In the genomic region with DNA sequence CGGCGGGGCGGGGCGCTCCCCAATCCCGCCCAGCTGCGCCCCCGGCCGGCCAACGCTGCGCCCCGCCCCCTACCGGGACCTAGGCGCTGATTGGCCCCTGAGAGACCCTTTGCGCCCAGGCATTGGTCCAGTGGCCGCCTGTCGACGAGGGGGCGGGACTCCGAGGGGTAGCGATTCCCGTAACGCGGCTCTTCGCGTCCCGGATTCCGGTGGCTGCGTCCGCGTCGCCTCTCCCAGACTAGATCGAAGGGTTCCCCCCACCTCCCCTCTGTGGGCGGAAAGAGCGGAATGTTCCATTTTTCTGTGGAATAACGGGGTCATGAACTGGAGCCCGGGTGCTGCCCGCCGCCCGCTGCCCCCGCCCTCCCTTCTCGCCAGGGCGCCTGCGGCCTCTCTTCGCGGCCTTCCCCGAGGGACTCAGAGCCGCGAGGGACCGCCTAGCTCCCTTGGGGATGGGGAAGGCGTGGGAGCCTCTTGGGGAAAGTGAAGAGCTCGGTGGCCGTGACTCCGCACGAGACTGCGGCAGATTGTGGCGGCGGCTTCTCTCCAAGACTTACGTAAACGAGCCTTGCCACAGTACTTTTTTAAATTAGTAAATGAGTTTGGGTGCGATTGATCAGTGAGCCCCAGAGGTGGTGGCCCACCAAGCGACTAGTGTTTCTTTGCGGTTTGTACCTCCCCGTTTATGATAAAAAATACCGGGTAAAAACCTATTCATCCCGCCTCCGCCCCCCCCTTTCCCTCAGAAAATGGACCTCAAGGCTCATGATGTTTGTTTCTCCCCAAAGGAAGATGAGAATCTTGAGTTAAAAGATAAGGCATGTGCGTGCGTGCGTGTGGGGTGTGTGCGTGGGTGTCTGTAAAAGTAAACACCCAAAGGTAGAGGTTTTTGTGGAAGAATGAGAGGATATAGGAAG, we compare ENCODE assay signal across 8 cellular contexts. TPM values are rescaled to one million over a fixed set of nuclear protein-coding genes. Genes with fewer than 3 reads are reported as not detected.
DNase-seq lines count a peak whose midpoint lies in the region; ATAC-seq, FAIRE-seq and TF ChIP-seq lines count a peak whose summit lies in the region.

No MANE protein-coding gene starts in this region.

- H3K36me3 Mint-ChIP-seq in neural progenitor cell = peaks cover 1% of the 10 kb centered on the region

- H3K4me3 ChIP-seq in HCT116 (replicated peaks in 1 of 2; ENCODE audit: low read depth in 1 of 2, low read length in 2 of 2) (peak overlapping the region; percentile 79 to 80), MM.1S (ENCODE audit: low read length) (peak overlapping the region; percentile 81), neural progenitor cell (peak overlapping the region; percentile 90)

- H3K9ac ChIP-seq in HCT116 (ENCODE audit: low read length) (peak overlapping the region; percentile 85), MM.1S (ENCODE audit: low read length) (peak overlapping the region; percentile 90), neural progenitor cell (peak overlapping the region; percentile 48)

- peaks cover 20% of the 10 kb centered on the region for H3K4me1 Mint-ChIP-seq in neural progenitor cell

- CTCF ChIA-PET in HCT116 (lab: Charles Lee) = interaction anchor here (0.9 kb wide), 1 partner anchor 13 kb away, joined by 3 read pairs; no protein-coding TSS in a partner anchor

- H3K27ac ChIP-seq in HCT116 (ENCODE audit: low read depth, low read length) = peak overlapping the region; percentile 89
- peak overlapping the region; percentile 89 for H3K27ac ChIP-seq in MM.1S (ENCODE audit: low read length)
- H3K27ac ChIP-seq in foreskin keratinocyte = peak overlapping the region; percentile 96
- H3K27ac ChIP-seq in neural progenitor cell = peak overlapping the region; percentile 66

- H2AFZ ChIP-seq in HCT116 (ENCODE audit: low read depth, low read length, poor library complexity, severe bottlenecking) (peak overlapping the region; percentile 68), MM.1S (ENCODE audit: low read length) (peak overlapping the region; percentile 82), neural progenitor cell (replicated peaks) (peak overlapping the region; percentile 73)

- H3K4me2 ChIP-seq in HCT116 (ENCODE audit: low read length) (peak overlapping the region; percentile 94), MM.1S (ENCODE audit: low read depth, low read length) (peak overlapping the region; percentile 87), neural progenitor cell (peak overlapping the region; percentile 98)

- peak overlapping the region; percentile 90 for H3K4me3 Mint-ChIP-seq in neural progenitor cell

- TF ChIP-seq POLR2A in HCT116 (IDR thresholded peaks at IDR 0.05; ENCODE audit: borderline replicate concordance, extremely low read depth, insufficient read depth, insufficient read length) = peak; percentile 64

- ATAC-seq in HCT116 = peak; percentile 96
- peak; percentile 91 for ATAC-seq in foreskin keratinocyte

- peak; percentile 88 for DNase-seq in HCT116 (ENCODE audit: low read depth, low spot score)
- peak; percentile 96 for DNase-seq in MM.1S
- DNase-seq in SHP77 treated with DMSO at 0.1 percent for 48 hours (lab: John Stamatoyannopoulos, UW) = peak; percentile 92
- peak; percentile 91 for DNase-seq in activated gamma-delta T cell treated with anti-CD3 and anti-CD28 coated beads, Interleukin-2, amount 50 U/mL, for 16 hours (ENCODE audit: low read depth)
- DNase-seq in foreskin keratinocyte = peak; percentile 80 to 89
- peak; percentile 99 for DNase-seq in neural progenitor cell (ENCODE audit: low spot score)
- DNase-seq in stromal cell of bone marrow (ENCODE audit: low read depth) = peak; percentile 94

- TF ChIP-seq RAD21 in HCT116 (IDR thresholded peaks at IDR 0.05; ENCODE audit: low read depth) = no peak

- RAD21 ChIA-PET in HCT116 (lab: Charles Lee; ENCODE audit: low non-redundant PET in 1 of 2, low total read pairs in 2 of 2, uncharacterized antibody in 2 of 2, unreplicated experiment in 2 of 2) = interaction anchor here in 1 of 2 experiments (0.7 kb wide), 1 partner anchor 102 kb away, joined by 3 read pairs; no protein-coding TSS in a partner anchor

- BruUV-seq in HCT116 (replicated peaks; lab: Mats Ljungman, UMichigan) = TSS peak; percentile 77

- H3K79me2 ChIP-seq in HCT116 (ENCODE audit: insufficient read depth, low read length) (peaks cover 24% of the 10 kb centered on the region), MM.1S (ENCODE audit: low read length) (peaks cover 65% of the 10 kb centered on the region), neural progenitor cell (ENCODE audit: low read depth) (peaks cover 12% of the 10 kb centered on the region)

- intact Hi-C loops in HCT116 (cut with micrococcal nuclease) = loop anchor here (5.0 to 10.0 kb wide), 2 partner anchors 77 to 820 kb away; a partner anchor contains a TSS

- H3K27ac Mint-ChIP-seq in neural progenitor cell = peak overlapping the region; percentile 39

- FAIRE-seq in G401.6 (lab: Jason Lieb, UNC) = peak; percentile 55

- TF ChIP-seq CTCF in HCT116 (IDR thresholded peaks at IDR 0.05 in 2 of 3, conservative IDR thresholded peaks at IDR 0.05 in 1 of 3; ENCODE audit: borderline replicate concordance in 1 of 3, insufficient read depth in 1 of 3, low read depth in 2 of 3, low read length in 2 of 3) (no peak), MM.1S (IDR thresholded peaks at IDR 0.05; ENCODE audit: low read length) (0 out of 2 replicates have a peak, but pooled peaks have one; percentile 3), foreskin keratinocyte (conservative IDR thresholded peaks at IDR 0.05) (peak; percentile 50), neural progenitor cell (IDR thresholded peaks at IDR 0.05) (no peak)

- H3K9me3 Mint-ChIP-seq in neural progenitor cell = no peaks in the 10 kb centered on the region

- H3K36me3 ChIP-seq in HCT116 (ENCODE audit: control insufficient read depth in 1 of 2, insufficient read depth in 2 of 2, low read length in 2 of 2) = no peaks in the 10 kb centered on the region
- no peaks in the 10 kb centered on the region; the same call in 1 of the 2 replicates for H3K36me3 ChIP-seq in MM.1S (replicated peaks; ENCODE audit: insufficient read depth, low read length)
- no peaks in the 10 kb centered on the region for H3K36me3 ChIP-seq in neural progenitor cell

- H3K27me3 ChIP-seq in HCT116 (ENCODE audit: insufficient read depth, low read length) (no peaks in the 10 kb centered on the region), MM.1S (replicated peaks; ENCODE audit: insufficient read depth, low read length) (no peaks in the 10 kb centered on the region), foreskin keratinocyte (no peaks in the 10 kb centered on the region), neural progenitor cell (no peaks in the 10 kb centered on the region)

- H3K9me3 ChIP-seq in HCT116 (ENCODE audit: control insufficient read depth in 1 of 2, insufficient read depth in 1 of 2, low read depth in 1 of 2, low read length in 2 of 2) (no peaks in the 10 kb centered on the region), MM.1S (replicated peaks; ENCODE audit: insufficient read depth, low read length) (no peaks in the 10 kb centered on the region), neural progenitor cell (ENCODE audit: low read depth) (no peaks in the 10 kb centered on the region)

- H3K9me2 ChIP-seq in HCT116 (ENCODE audit: insufficient read depth) = no peaks in the 10 kb centered on the region
- H3K9me2 ChIP-seq in MM.1S (replicated peaks; ENCODE audit: insufficient read depth, low read length) = no peaks in the 10 kb centered on the region

- no peaks in the 10 kb centered on the region for H4K20me1 ChIP-seq in HCT116 (ENCODE audit: insufficient read depth)
- H4K20me1 ChIP-seq in MM.1S (ENCODE audit: insufficient read depth, low read length) = no peaks in the 10 kb centered on the region
- no peaks in the 10 kb centered on the region for H4K20me1 ChIP-seq in neural progenitor cell (ENCODE audit: low read depth)

- POLR2A ChIA-PET in HCT116 (lab: Charles Lee) = interaction anchor here (0.6 kb wide), 1 partner anchor 9 kb away, joined by 3 read pairs; no protein-coding TSS in a partner anchor

- peaks cover 5 to 31% of the 10 kb centered on the region in 2 experiments for H3K4me1 ChIP-seq in HCT116 (ENCODE audit: control insufficient read depth in 1 of 2, insufficient read depth in 2 of 2, low read length in 2 of 2)
- H3K4me1 ChIP-seq in MM.1S (ENCODE audit: low read length) = 0 out of 2 replicates have a peak, but pooled peaks cover under 1% of the 10 kb centered on the region
- peaks cover 27% of the 10 kb centered on the region for H3K4me1 ChIP-seq in foreskin keratinocyte
- peaks cover 12% of the 10 kb centered on the region for H3K4me1 ChIP-seq in neural progenitor cell

- H3K27me3 Mint-ChIP-seq in neural progenitor cell (ENCODE audit: insufficient read depth, low read depth) = no peaks in the 10 kb centered on the region

- H3F3A ChIP-seq in MM.1S (ENCODE audit: insufficient read depth, low read length) = peaks cover 39% of the 10 kb centered on the region
- H3F3A ChIP-seq in neural progenitor cell (ENCODE audit: low read depth) = peaks cover 11% of the 10 kb centered on the region

TF ChIP-seq in HCT116, 20 proteins besides CTCF, POLR2A, EP300 and RAD21 (continues in another document):
- TF ChIP-seq, protein P1, sequence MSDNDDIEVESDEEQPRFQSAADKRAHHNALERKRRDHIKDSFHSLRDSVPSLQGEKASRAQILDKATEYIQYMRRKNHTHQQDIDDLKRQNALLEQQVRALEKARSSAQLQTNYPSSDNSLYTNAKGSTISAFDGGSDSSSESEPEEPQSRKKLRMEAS (IDR thresholded peaks at IDR 0.05) = 0 out of 2 replicates have a peak, but pooled peaks have one; percentile 7

RNA-seq across cellular contexts. Expression of a gene that starts 0.5 kb away (rescaled TPM):
- total RNA-seq in HCT116 (2021; ENCODE audit: unreplicated experiment) (26.5 TPM), foreskin keratinocyte (78.4 and 86.4 TPM in 2 replicates), neural progenitor cell (ENCODE audit: low replicate concordance) (27.6 and 54.6 TPM in 2 replicates)
- 6.1 and 10.7 TPM in 2 replicates for polyA plus RNA-seq in HCT116 (2012)
- 8.3 and 9.6 TPM in 2 replicates for polyA plus RNA-seq in foreskin keratinocyte

Comparison
In these comparisons a context has a peak if more than half of its experiments do, and no peak if none do; other contexts are left out.
1. Peak in every context shown above with its lines: DNase-seq, ATAC-seq, H3K4me3 ChIP-seq and H3K27ac ChIP-seq.
2. CTCF ChIP-seq: peak in MM.1S (single experiment) and foreskin keratinocyte (single experiment); none in HCT116 (0 of 3) and neural progenitor cell (single experiment).